In the genomic region with DNA sequence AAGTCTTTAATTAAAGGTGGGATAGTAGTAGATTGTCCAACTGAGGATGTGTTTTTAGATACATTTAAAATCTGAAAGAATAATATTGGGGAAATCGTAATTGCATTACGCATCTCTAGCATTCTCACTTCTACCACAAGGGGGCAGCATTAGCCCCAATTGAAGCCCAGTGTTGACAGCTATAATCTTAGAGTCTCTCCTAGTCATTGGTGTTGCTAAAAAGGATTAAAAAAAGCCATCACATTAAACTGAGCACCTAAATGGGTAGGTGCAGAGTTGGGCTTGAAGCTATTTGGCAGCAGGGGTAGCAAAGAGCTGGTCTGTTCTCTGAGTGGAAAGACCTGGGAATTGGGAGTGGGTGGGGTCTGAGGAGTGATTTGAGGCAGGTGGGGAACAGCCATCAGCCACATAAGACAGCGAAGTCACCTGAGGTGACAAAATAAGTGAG, we compare ENCODE assay signal across 9 cellular contexts.
A peak's percentile ranks its signal among the peaks of the same experiment; 100 is the strongest.
DNase-seq lines count a peak whose midpoint lies in the region; ATAC-seq and TF ChIP-seq lines count a peak whose summit lies in the region.
"Had no signal": no experiment of that assay in that cellular context is flagged by ENCODE, and none has a peak within 500 bp of the region (broad histone marks: within the 10 kb centered on the region; RNA-seq: fewer than 3 reads in every experiment).

No MANE protein-coding gene starts in this region.

- no peak for DNase-seq in AG04449 (ENCODE audit: low read depth, low spot score)
- DNase-seq in NCI-H2227 (lab: John Stamatoyannopoulos, UW; ENCODE audit: unreplicated experiment) = peak; percentile 61
- peak; percentile 34 for DNase-seq in activated CD4-positive, alpha-beta T cell treated with anti-CD3 and anti-CD28 coated beads, Interleukin-2, amount 50 U/mL, for 1 hour
- peak; percentile 26 for DNase-seq in epidermal melanocyte (ENCODE audit: insufficient read length, low spot score)
- DNase-seq in naive thymus-derived CD4-positive, alpha-beta T cell = peak in 8 of 9 donors; percentile 13 to 65 (median 42)
- peak in 1 of 2 donors; percentile 51 for DNase-seq in tibial artery

- intact Hi-C loops in naive thymus-derived CD4-positive, alpha-beta T cell (cut with micrococcal nuclease) = loop anchor here (1.0 to 10.0 kb wide), 9 partner anchors 64 to 1439 kb away; no protein-coding TSS in a partner anchor
- intact Hi-C loops in tibial artery (cut with DNase I; ENCODE audit: low total_unique reads) = loop anchor here (10.0 kb wide), 1 partner anchor 1029 kb away; no protein-coding TSS in a partner anchor

- no peaks in the 10 kb centered on the region for H3K4me1 ChIP-seq in naive thymus-derived CD4-positive, alpha-beta T cell (ENCODE audit: control insufficient read depth in 2 of 2, insufficient read depth in 2 of 2, low read length in 2 of 2)
- peaks cover 0 to 28% (median 0%) of the 10 kb centered on the region in 4 donors for H3K4me1 ChIP-seq in tibial artery

- H3K27ac Mint-ChIP-seq in naive thymus-derived CD4-positive, alpha-beta T cell = no peak overlapping the region
- H3K27ac Mint-ChIP-seq: stimulated activated naive CD8-positive, alpha-beta T cell treated with anti-CD3 and anti-CD28 coated beads, Interleukin-15, Interleukin-2, amounts not matched to agents 100 ng/mL and 50 ng/mL, for 24 hours had no signal

- TF ChIP-seq CTCF in AG04449 (IDR thresholded peaks at IDR 0.05; ENCODE audit: insufficient read depth, low read length, missing control alignments) (peak; percentile 74), GM12874 (IDR thresholded peaks at IDR 0.05; ENCODE audit: insufficient read depth, low read depth, low read length) (peak; percentile 70), tibial artery (IDR thresholded peaks at IDR 0.05) (peak; percentile 87 to 90)

- H3K27me3 Mint-ChIP-seq in naive thymus-derived CD4-positive, alpha-beta T cell = no peaks in the 10 kb centered on the region
- H3K27me3 Mint-ChIP-seq: stimulated activated naive CD8-positive, alpha-beta T cell treated with anti-CD3 and anti-CD28 coated beads, Interleukin-15, Interleukin-2, amounts not matched to agents 100 ng/mL and 50 ng/mL, for 24 hours had no signal

- H3K36me3 ChIP-seq in naive thymus-derived CD4-positive, alpha-beta T cell (ENCODE audit: control insufficient read depth in 2 of 3, insufficient read depth in 3 of 3, low read length in 3 of 3) = no peaks in the 10 kb centered on the region
- H3K36me3 ChIP-seq in tibial artery = no peaks in the 10 kb centered on the region

- H3K27me3 ChIP-seq in naive thymus-derived CD4-positive, alpha-beta T cell (ENCODE audit: control insufficient read depth in 2 of 2, insufficient read depth in 2 of 2, low read length in 2 of 2) = no peaks in the 10 kb centered on the region
- no peaks in the 10 kb centered on the region for H3K27me3 ChIP-seq in tibial artery

- no peaks in the 10 kb centered on the region for H3K4me1 Mint-ChIP-seq in naive thymus-derived CD4-positive, alpha-beta T cell

- H3K4me3 ChIP-seq in AG04449 (ENCODE audit: low read depth, low read length) = no peak overlapping the region
- H3K4me3 ChIP-seq in naive thymus-derived CD4-positive, alpha-beta T cell (ENCODE audit: low read length) = no peak overlapping the region
- no peak overlapping the region for H3K4me3 ChIP-seq in tibial artery

- peaks cover 0 to 6% (median 0%) of the 10 kb centered on the region in 5 donors for H3K36me3 Mint-ChIP-seq in naive thymus-derived CD4-positive, alpha-beta T cell

- no peaks in the 10 kb centered on the region for H3K9me3 ChIP-seq in naive thymus-derived CD4-positive, alpha-beta T cell (ENCODE audit: control insufficient read depth in 2 of 3, low read length in 3 of 3)
- H3K9me3 ChIP-seq in tibial artery = no peaks in the 10 kb centered on the region

- CTCF ChIA-PET in AG04449 (lab: Yijun Ruan, JAX) = interaction anchor here (0.7 to 2.2 kb wide), 12 partner anchors 11 to 1042 kb away, joined by 3 to 8 read pairs (median 4); no protein-coding TSS in a partner anchor
- CTCF ChIA-PET in naive thymus-derived CD4-positive, alpha-beta T cell (lab: Charles Lee) = interaction anchor here (0.6 to 2.3 kb wide), 4 partner anchors 13 to 1384 kb away, joined by 3 to 20 read pairs (median 6); no protein-coding TSS in a partner anchor

- H3K27ac ChIP-seq in naive thymus-derived CD4-positive, alpha-beta T cell (ENCODE audit: low read depth, low read length) = no peak overlapping the region
- no peak overlapping the region for H3K27ac ChIP-seq in tibial artery

- POLR2A ChIA-PET in AG04449 (lab: Yijun Ruan, JAX) = no interaction called here
- POLR2A ChIA-PET in naive thymus-derived CD4-positive, alpha-beta T cell (lab: Charles Lee) = no interaction called here

- peak; percentile 74 for ATAC-seq in HG02852 (IDR thresholded peaks at IDR 0.05; ENCODE audit: unreplicated experiment)
- ATAC-seq in naive thymus-derived CD4-positive, alpha-beta T cell = peak; percentile 70

- no peaks in the 10 kb centered on the region for H3K9me3 Mint-ChIP-seq in naive thymus-derived CD4-positive, alpha-beta T cell
- H3K9me3 Mint-ChIP-seq: stimulated activated naive CD8-positive, alpha-beta T cell treated with anti-CD3 and anti-CD28 coated beads, Interleukin-15, Interleukin-2, amounts not matched to agents 100 ng/mL and 50 ng/mL, for 24 hours had no signal

- peak overlapping the region in 1 of 10 donors; percentile 14 for H3K4me3 Mint-ChIP-seq in naive thymus-derived CD4-positive, alpha-beta T cell
- H3K4me3 Mint-ChIP-seq: stimulated activated naive CD8-positive, alpha-beta T cell treated with anti-CD3 and anti-CD28 coated beads, Interleukin-15, Interleukin-2, amounts not matched to agents 100 ng/mL and 50 ng/mL, for 24 hours had no signal
